Comparison of ENCODE assay signal across 9 cellular contexts in the genomic region with DNA sequence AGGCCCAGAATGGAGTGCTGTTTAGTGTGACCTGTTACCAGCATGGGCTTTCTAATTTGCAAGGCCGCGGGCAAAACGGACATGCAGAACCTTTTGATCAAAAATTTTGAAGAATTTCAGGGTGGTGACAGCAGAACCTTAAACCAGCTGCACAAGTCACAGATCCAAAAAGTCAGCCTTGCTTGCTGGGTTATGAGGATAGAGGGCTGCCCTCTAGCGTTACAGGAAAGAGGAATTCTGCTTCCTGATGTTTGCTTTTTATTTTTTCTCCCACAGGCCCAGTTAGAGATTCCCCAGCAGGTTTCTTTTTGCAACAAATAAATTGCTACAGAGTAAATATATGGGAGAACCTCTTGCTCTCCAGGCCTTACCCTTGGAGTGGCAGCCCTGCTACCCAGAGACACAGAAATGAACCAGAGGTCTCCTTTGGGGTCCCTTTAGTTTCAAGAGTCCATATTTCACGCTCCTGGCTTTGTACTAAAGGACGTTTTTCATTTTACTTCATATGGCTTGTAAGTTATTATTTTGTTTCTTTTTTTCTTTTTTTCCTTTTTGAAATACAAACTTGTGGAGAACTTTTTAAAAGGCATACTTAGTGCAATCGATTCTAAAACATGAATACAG. TPM values are rescaled to one million over a fixed set of nuclear protein-coding genes. Genes with fewer than 3 reads are reported as not detected.
DNase-seq lines count a peak whose midpoint lies in the region; ATAC-seq and TF ChIP-seq lines count a peak whose summit lies in the region.
"Had no signal": no experiment of that assay in that cellular context is flagged by ENCODE, and none has a peak within 500 bp of the region (broad histone marks: within the 10 kb centered on the region; RNA-seq: fewer than 3 reads in every experiment).

No MANE protein-coding gene starts in this region.

- intact Hi-C loops in body of pancreas (cut with DNase I) = loop anchor here (10.0 kb wide), 1 partner anchor 628 kb away; no protein-coding TSS in a partner anchor
- intact Hi-C loops in sciatic nerve (cut with DNase I) = no loop called here
- intact Hi-C loops in activated T-helper 1 cell treated with anti-CD3 and anti-CD28 coated beads, Interleukin-12 subunit alpha, Interleukin-12 subunit beta, Interleukin-2, Interleukin-4 antibody, amounts not matched to agents 30 ng/mL and 10 ng/mL and 1 ng/mL, durations not matched to agents 14 hours and 24 hours and 36 hours (cut with micrococcal nuclease) = no loop called here

- WGBS in body of pancreas, 2 donors = 36 to 41% methylated on average over 7 of the region's 7 CpGs
- 49% methylated on average over 7 of the region's 7 CpGs for WGBS in lung, 2 donors

- H3K9me3 ChIP-seq in DND-41 (ENCODE audit: insufficient read depth, low read length, severe bottlenecking) (peaks cover 3% of the 10 kb centered on the region), body of pancreas (no peaks in the 10 kb centered on the region), lung (ENCODE audit: control insufficient read depth in 2 of 2, insufficient read depth in 1 of 2, low read length in 1 of 2) (peaks cover 0 to 6% of the 10 kb centered on the region in 2 donors)

- H3K4me2 ChIP-seq in DND-41 (ENCODE audit: insufficient read depth, low read length) = no peak overlapping the region

- no peaks in the 10 kb centered on the region for H3K79me2 ChIP-seq in DND-41 (ENCODE audit: insufficient read depth, low read length)

- no peaks in the 10 kb centered on the region for H3K36me3 Mint-ChIP-seq in T-helper 2 cell treated with Interferon-gamma antibody and Interleukin-4, amounts not matched to agents 5 μg/mL and 100 μg/mL, for 36 hours (ENCODE audit: low read depth)
- H3K36me3 Mint-ChIP-seq in activated T-helper 1 cell treated with anti-CD3 and anti-CD28 coated beads, Interleukin-12 subunit alpha, Interleukin-12 subunit beta, Interleukin-2, Interleukin-4 antibody, amounts not matched to agents 30 ng/mL and 10 ng/mL and 1 ng/mL, durations not matched to agents 14 hours and 24 hours and 36 hours (ENCODE audit: low read depth) = peaks cover 3% of the 10 kb centered on the region
- H3K36me3 Mint-ChIP-seq: IgD-negative memory B cell had no signal

- ATAC-seq in DND-41 (ENCODE audit: insufficient read depth, low read depth) (no peak), body of pancreas (peak; percentile 48), lung (ENCODE audit: insufficient read depth, low FRiP score) (no peak), sciatic nerve (no peak), HG02798 (IDR thresholded peaks at IDR 0.05; ENCODE audit: poor library complexity, unreplicated experiment) (no peak)

- DNase-seq in DND-41 (no peak), NCI-H128 (lab: John Stamatoyannopoulos, UW; ENCODE audit: unreplicated experiment) (peak; percentile 56), body of pancreas (peak in 3 of 4 donors; percentile 18 to 48 (median 39)), lung (ENCODE audit: low spot score) (no peak), sciatic nerve (ENCODE audit: low spot score) (no peak)
- no peak for DNase-seq in T-helper 2 cell treated with Interferon-gamma antibody and Interleukin-4, amounts not matched to agents 5 μg/mL and 100 μg/mL, for 36 hours (ENCODE audit: low spot score)
- DNase-seq in activated T-helper 1 cell treated with anti-CD3 and anti-CD28 coated beads, Interleukin-12 subunit alpha, Interleukin-12 subunit beta, Interleukin-2, Interleukin-4 antibody, amounts not matched to agents 30 ng/mL and 10 ng/mL and 1 ng/mL, durations not matched to agents 14 hours and 24 hours and 36 hours (ENCODE audit: low spot score) = no peak

- H3K9me3 Mint-ChIP-seq in T-helper 2 cell treated with Interferon-gamma antibody and Interleukin-4, amounts not matched to agents 5 μg/mL and 100 μg/mL, for 36 hours = no peaks in the 10 kb centered on the region
- no peaks in the 10 kb centered on the region for H3K9me3 Mint-ChIP-seq in activated T-helper 1 cell treated with anti-CD3 and anti-CD28 coated beads, Interleukin-12 subunit alpha, Interleukin-12 subunit beta, Interleukin-2, Interleukin-4 antibody, amounts not matched to agents 30 ng/mL and 10 ng/mL and 1 ng/mL, durations not matched to agents 14 hours and 24 hours and 36 hours

- H3K27me3 Mint-ChIP-seq in T-helper 2 cell treated with Interferon-gamma antibody and Interleukin-4, amounts not matched to agents 5 μg/mL and 100 μg/mL, for 36 hours (ENCODE audit: low read depth) = peaks cover 31% of the 10 kb centered on the region
- peaks cover 22% of the 10 kb centered on the region for H3K27me3 Mint-ChIP-seq in activated T-helper 1 cell treated with anti-CD3 and anti-CD28 coated beads, Interleukin-12 subunit alpha, Interleukin-12 subunit beta, Interleukin-2, Interleukin-4 antibody, amounts not matched to agents 30 ng/mL and 10 ng/mL and 1 ng/mL, durations not matched to agents 14 hours and 24 hours and 36 hours (ENCODE audit: insufficient read depth)

- no peaks in the 10 kb centered on the region for H4K20me1 ChIP-seq in DND-41 (ENCODE audit: insufficient read depth, low read length)

- H3K4me1 ChIP-seq in DND-41 (ENCODE audit: insufficient read depth, low read length) = no peaks in the 10 kb centered on the region
- peaks cover 28% of the 10 kb centered on the region for H3K4me1 ChIP-seq in body of pancreas
- peaks cover 0 to 6% of the 10 kb centered on the region in 2 donors for H3K4me1 ChIP-seq in lung (ENCODE audit: control insufficient read depth in 2 of 2, insufficient read depth in 2 of 2, low read length in 2 of 2)

- TF ChIP-seq POLR2A in body of pancreas (IDR thresholded peaks at IDR 0.05) = no peak

- H3K9ac ChIP-seq in DND-41 (ENCODE audit: low read depth, low read length) = no peak overlapping the region

- no peaks in the 10 kb centered on the region for H3K36me3 ChIP-seq in DND-41 (ENCODE audit: insufficient read depth, low read length)
- no peaks in the 10 kb centered on the region for H3K36me3 ChIP-seq in body of pancreas (replicated peaks in 1 of 2; ENCODE audit: insufficient read depth in 1 of 2, low read depth in 2 of 2)
- no peaks in the 10 kb centered on the region for H3K36me3 ChIP-seq in lung (ENCODE audit: control insufficient read depth in 2 of 2, insufficient read depth in 2 of 2, low read length in 2 of 2)

- no peak overlapping the region for H3K27ac Mint-ChIP-seq in T-helper 2 cell treated with Interferon-gamma antibody and Interleukin-4, amounts not matched to agents 5 μg/mL and 100 μg/mL, for 36 hours
- H3K27ac Mint-ChIP-seq in activated T-helper 1 cell treated with anti-CD3 and anti-CD28 coated beads, Interleukin-12 subunit alpha, Interleukin-12 subunit beta, Interleukin-2, Interleukin-4 antibody, amounts not matched to agents 30 ng/mL and 10 ng/mL and 1 ng/mL, durations not matched to agents 14 hours and 24 hours and 36 hours = no peak overlapping the region
- H3K27ac Mint-ChIP-seq: IgD-negative memory B cell had no signal

- no peak overlapping the region for H3K4me3 Mint-ChIP-seq in T-helper 2 cell treated with Interferon-gamma antibody and Interleukin-4, amounts not matched to agents 5 μg/mL and 100 μg/mL, for 36 hours
- H3K4me3 Mint-ChIP-seq in activated T-helper 1 cell treated with anti-CD3 and anti-CD28 coated beads, Interleukin-12 subunit alpha, Interleukin-12 subunit beta, Interleukin-2, Interleukin-4 antibody, amounts not matched to agents 30 ng/mL and 10 ng/mL and 1 ng/mL, durations not matched to agents 14 hours and 24 hours and 36 hours = no peak overlapping the region

- H3K4me1 Mint-ChIP-seq in T-helper 2 cell treated with Interferon-gamma antibody and Interleukin-4, amounts not matched to agents 5 μg/mL and 100 μg/mL, for 36 hours (ENCODE audit: low read depth) = peaks cover 3% of the 10 kb centered on the region
- H3K4me1 Mint-ChIP-seq in activated T-helper 1 cell treated with anti-CD3 and anti-CD28 coated beads, Interleukin-12 subunit alpha, Interleukin-12 subunit beta, Interleukin-2, Interleukin-4 antibody, amounts not matched to agents 30 ng/mL and 10 ng/mL and 1 ng/mL, durations not matched to agents 14 hours and 24 hours and 36 hours (ENCODE audit: low read depth) = no peaks in the 10 kb centered on the region
- H3K4me1 Mint-ChIP-seq: IgD-negative memory B cell had no signal

- H3K27ac ChIP-seq in DND-41 (ENCODE audit: low read length) (no peak overlapping the region), body of pancreas (peak overlapping the region in 3 of 4 donors; percentile 10 to 63 (median 13)), lung (ENCODE audit: low read depth in 1 of 2, low read length in 1 of 2) (no peak overlapping the region)

- TF ChIP-seq CTCF in DND-41 (IDR thresholded peaks at IDR 0.05; ENCODE audit: borderline replicate concordance, extremely low read depth, low read length, poor library complexity, severe bottlenecking) = peak; percentile 42
- TF ChIP-seq CTCF in body of pancreas (IDR thresholded peaks at IDR 0.05) = peak; percentile 23 to 62 (median 56)
- TF ChIP-seq CTCF in lung (IDR thresholded peaks at IDR 0.05; ENCODE audit: control extremely low read depth, extremely low read depth) = peak; percentile 11

- H2AFZ ChIP-seq in DND-41 (ENCODE audit: low read depth, low read length) = no peak overlapping the region

- H3K27me3 ChIP-seq in DND-41 (ENCODE audit: insufficient read depth, low read length, poor library complexity) (no peaks in the 10 kb centered on the region), body of pancreas (no peaks in the 10 kb centered on the region), lung (ENCODE audit: control insufficient read depth, insufficient read depth) (no peaks in the 10 kb centered on the region)

- H3K4me3 ChIP-seq in DND-41 (ENCODE audit: low read depth in 1 of 2, low read length in 2 of 2) = no peak overlapping the region
- no peak overlapping the region for H3K4me3 ChIP-seq in body of pancreas
- no peak overlapping the region for H3K4me3 ChIP-seq in lung

RNA-seq across cellular contexts. Expression of a gene that starts 3.4 kb away (rescaled TPM):
- total RNA-seq in body of pancreas (1 to 10 TPM in 1 of 2 donors, under 1 TPM in 1; 0.52 to 4.6 TPM), lung (1 to 10 TPM; 1.4 to 3.5 TPM), sciatic nerve (10.0 TPM)
- polyA plus RNA-seq in lung = under 1 TPM; 0.10 to 0.31 TPM
- total RNA-seq in activated T-helper 1 cell treated with anti-CD3 and anti-CD28 coated beads, Interleukin-12 subunit alpha, Interleukin-12 subunit beta, Interleukin-2, Interleukin-4 antibody, amounts not matched to agents 30 ng/mL and 10 ng/mL and 1 ng/mL, durations not matched to agents 14 hours and 24 hours and 36 hours = not detected in 2 replicates
- polyA plus RNA-seq: IgD-negative memory B cell had no signal

Comparison
In these comparisons a context has a peak if more than half of its experiments do, and no peak if none do; other contexts are left out.
1. DNase-seq: peak in NCI-H128 (single experiment) and body of pancreas (3 of 4); none in DND-41 (single experiment), lung (single experiment), T-helper 2 cell treated with Interferon-gamma antibody and Interleukin-4, amounts not matched to agents 5 μg/mL and 100 μg/mL, for 36 hours (single experiment), sciatic nerve (single experiment) and activated T-helper 1 cell treated with anti-CD3 and anti-CD28 coated beads, Interleukin-12 subunit alpha, Interleukin-12 subunit beta, Interleukin-2, Interleukin-4 antibody, amounts not matched to agents 30 ng/mL and 10 ng/mL and 1 ng/mL, durations not matched to agents 14 hours and 24 hours and 36 hours (single experiment).
2. H3K27ac ChIP-seq: peak in body of pancreas (3 of 4); none in DND-41 (single experiment) and lung (0 of 2).
3. Peak in every context shown above with its lines, with median percentiles within 50 percentile points of each other: CTCF ChIP-seq.